Comparison of ENCODE assay signal across 8 cellular contexts in genomic region chr5:72320022-72320898, GRCh38. TPM values are rescaled to one million over a fixed set of nuclear protein-coding genes. Genes with fewer than 3 reads are reported as not detected.
DNase-seq lines count a peak whose midpoint lies in the region; ATAC-seq, FAIRE-seq and TF ChIP-seq lines count a peak whose summit lies in the region.

Gene MRPS27 (minus strand): TSS chr5:72320240. CDS start chr5:72320221, 19 bp downstream.
Gene PTCD2 (plus strand): TSS chr5:72320373. CDS start chr5:72320383, 10 bp downstream.

- H3K4me1 Mint-ChIP-seq in brain, result peaks cover 58% of the 10 kb centered on the region

- WGBS in sigmoid colon, 2 donors, result 1% methylated on average over 51 of the region's 51 CpGs

- peaks cover 0 to 23% (median 18%) of the 10 kb centered on the region in 4 donors for H3K4me1 ChIP-seq in sigmoid colon

- H3K27ac Mint-ChIP-seq in brain, result peak within 1 kb of the TSS; percentile 97 to 99 (median 98)

- H3K27me3 Mint-ChIP-seq in brain, result peaks cover 4% of the 10 kb centered on the region

- FAIRE-seq in A204.1 (lab: Jason Lieb, UNC) (peak; percentile 95), TTC549 (lab: Jason Lieb, UNC) (peak; percentile 74)

- ATAC-seq in GM18520 (IDR thresholded peaks at IDR 0.05; ENCODE audit: unreplicated experiment), result peak; percentile 95
- ATAC-seq in HG03064 (IDR thresholded peaks at IDR 0.05; ENCODE audit: low read depth, unreplicated experiment), result peak; percentile 99

- peak within 1 kb of the TSS; percentile 77 to 88 (median 84) for H3K27ac ChIP-seq in sigmoid colon

- peak; percentile 37 to 48 for TF ChIP-seq POLR2A in sigmoid colon (IDR thresholded peaks at IDR 0.05)

- H3K4me3 Mint-ChIP-seq in brain, result peak within 1 kb of the TSS; percentile 95 to 100 (median 99)

- peak within 1 kb of the TSS; percentile 70 to 88 (median 78) for H3K4me3 ChIP-seq in sigmoid colon

- no peaks in the 10 kb centered on the region for H3K27me3 ChIP-seq in sigmoid colon

- TF ChIP-seq CTCF in brain (conservative IDR thresholded peaks at IDR 0.05) (peak; percentile 27 to 62), sigmoid colon (IDR thresholded peaks at IDR 0.05) (no peak)

- no peaks in the 10 kb centered on the region for H3K9me3 ChIP-seq in sigmoid colon

- no peaks in the 10 kb centered on the region for H3K9me3 Mint-ChIP-seq in brain

- intact Hi-C loops in sigmoid colon (cut with DNase I), result no loop called here

- peak; percentile 93 for DNase-seq in NCI-H2107 (lab: John Stamatoyannopoulos, UW)
- DNase-seq in iPS DF 4.7 (ENCODE audit: extremely low read depth, low spot score), result peak; percentile 95
- DNase-seq in sigmoid colon, result peak; percentile 98

- H3K36me3 Mint-ChIP-seq in brain, result peaks cover 36% of the 10 kb centered on the region

- TF ChIP-seq EP300 in sigmoid colon (IDR thresholded peaks at IDR 0.05), result no peak

- H3K36me3 ChIP-seq in sigmoid colon, result peaks cover 0 to 32% (median 3%) of the 10 kb centered on the region in 4 donors

RNA-seq across cellular contexts. Expression of gene MRPS27, which starts in this region (rescaled TPM):
- polyA plus RNA-seq in brain (ENCODE audit: insufficient read depth, low read depth, low replicate concordance) (33.5 TPM), sigmoid colon (10 to 100 TPM; 23.1 to 38.2 (median 23.4) TPM)
- total RNA-seq in sigmoid colon, result 10 to 100 TPM; 44.8 to 64.0 (median 49.6) TPM

RNA-seq across cellular contexts. Expression of gene PTCD2, which starts in this region (rescaled TPM):
- 2.1 TPM for polyA plus RNA-seq in brain (ENCODE audit: insufficient read depth, low read depth, low replicate concordance)
- 10 to 100 TPM in 1 of 4 donors, 1 to 10 TPM in 3; 5.4 to 12.7 (median 6.0) TPM for total RNA-seq in sigmoid colon
- 1 to 10 TPM in 2 of 3 donors, under 1 TPM in 1; 0.60 to 3.5 (median 1.2) TPM for polyA plus RNA-seq in sigmoid colon

Comparison
In these comparisons a context has a peak if more than half of its experiments do, and no peak if none do; other contexts are left out.
1. Peak in every context shown above with its lines: DNase-seq, ATAC-seq, H3K4me3 ChIP-seq and H3K27ac ChIP-seq.
2. CTCF ChIP-seq: peak in brain (2 of 2); none in sigmoid colon (0 of 4).